1 cellular context compared by ENCODE assay signal in genomic region chr7:139704308-139704879, GRCh38.
TF ChIP-seq lines count a peak whose summit lies in the region.

No MANE protein-coding gene starts in this region.

TF ChIP-seq in HEK293, 187 proteins besides CTCF, POLR2A, EP300 and RAD21 (continued from another document):
- TF ChIP-seq ZNF658 (tag by site-specific recombination; IDR thresholded peaks at IDR 0.05) = no peak
